Comparison of ENCODE assay signal across 16 cellular contexts in genomic region chr12:25764892-25765291, GRCh38.
DNase-seq lines count a peak whose midpoint lies in the region; ATAC-seq, FAIRE-seq and TF ChIP-seq lines count a peak whose summit lies in the region.
"Had no signal": no experiment of that assay in that cellular context is flagged by ENCODE, and none has a peak within 500 bp of the region (broad histone marks: within the 10 kb centered on the region; RNA-seq: fewer than 3 reads in every experiment).

No MANE protein-coding gene starts in this region.

- in situ Hi-C loops in mammary epithelial cell (cut with MboI; ENCODE audit: low sequenced_read_pairs in 2 of 2), result no loop called here

- DNase-seq in EH (ENCODE audit: low read depth) (peak; percentile 30), RCC 7860 (ENCODE audit: low spot score) (no peak), mammary epithelial cell (peak; percentile 21), sciatic nerve (ENCODE audit: low spot score) (no peak), amniotic stem cell (lab: John Stamatoyannopoulos, UW) (no peak), OCI-LY7 (ENCODE audit: low spot score) (no peak)
- DNase-seq: CD8-positive, alpha-beta memory T cell; NCI-H1436 treated with DMSO at 0.1 percent for 48 hours; NCI-H2081 treated with DMSO at 0.1 percent for 48 hours; NCI-H446; PC-9 had no signal

- H3K27ac ChIP-seq in mammary epithelial cell (ENCODE audit: insufficient read depth, low read depth, low read length) (no peak overlapping the region), OCI-LY7 (ENCODE audit: low read depth, low read length, poor library complexity, severe bottlenecking) (no peak overlapping the region)
- H3K27ac ChIP-seq: BLaER1, PC-9, SK-N-MC had no signal

- FAIRE-seq in RCC 7860 (lab: Jason Lieb, UNC), result peak; percentile 76
- FAIRE-seq: GM18507 had no signal

- H4K20me1 ChIP-seq in mammary epithelial cell (ENCODE audit: insufficient read depth, low read length), result no peaks in the 10 kb centered on the region
- no peaks in the 10 kb centered on the region for H4K20me1 ChIP-seq in OCI-LY7 (ENCODE audit: insufficient read depth, low read length)
- H4K20me1 ChIP-seq: BLaER1 had no signal

- H3K9me3 ChIP-seq in mammary epithelial cell (replicated peaks; ENCODE audit: insufficient read depth, low read length) (no peaks in the 10 kb centered on the region), OCI-LY7 (ENCODE audit: low read length) (no peaks in the 10 kb centered on the region)
- H3K9me3 ChIP-seq: BLaER1 had no signal

- no peaks in the 10 kb centered on the region for H3K36me3 ChIP-seq in mammary epithelial cell (ENCODE audit: insufficient read depth, low read length)
- H3K36me3 ChIP-seq in OCI-LY7 (ENCODE audit: insufficient read depth, low read length), result no peaks in the 10 kb centered on the region
- H3K36me3 ChIP-seq: BLaER1 had no signal

- WGBS in mammary epithelial cell (ENCODE audit: low coverage, missing lambda C conversion rate), result 2% methylated on average over 3 of the region's 3 CpGs

- dilution Hi-C loops in mammary epithelial cell (cut with HindIII; ENCODE audit: low sequenced_read_pairs), result no loop called here

- no peaks in the 10 kb centered on the region for H3K9me2 ChIP-seq in OCI-LY7 (ENCODE audit: insufficient read depth, low read length)

- intact Hi-C loops in mammary epithelial cell (cut with micrococcal nuclease) (no loop called here), sciatic nerve (cut with DNase I) (no loop called here), OCI-LY7 (cut with micrococcal nuclease; ENCODE audit: unreplicated experiment) (no loop called here)

- POLR2A ChIA-PET in OCI-LY7 (lab: Charles Lee), result no interaction called here

- no peaks in the 10 kb centered on the region for H3K79me2 ChIP-seq in mammary epithelial cell (ENCODE audit: insufficient read depth, low read length)
- H3K79me2 ChIP-seq in OCI-LY7 (ENCODE audit: insufficient read depth, low read depth, low read length), result no peaks in the 10 kb centered on the region

- CTCF ChIA-PET in mammary epithelial cell (lab: Charles Lee; ENCODE audit: low non-redundant PET) (no interaction called here), OCI-LY7 (lab: Charles Lee; ENCODE audit: unreplicated experiment) (no interaction called here)

- H2AFZ ChIP-seq in mammary epithelial cell (ENCODE audit: low read depth, low read length), result no peak overlapping the region
- no peak overlapping the region for H2AFZ ChIP-seq in OCI-LY7 (ENCODE audit: low read length)
- H2AFZ ChIP-seq: PC-9 had no signal

- H3K4me3 ChIP-seq in mammary epithelial cell (replicated peaks in 1 of 3; ENCODE audit: insufficient read depth in 1 of 3, low read depth in 2 of 3, low read length in 3 of 3), result no peak overlapping the region
- no peak overlapping the region for H3K4me3 ChIP-seq in OCI-LY7 (ENCODE audit: low read depth, low read length, poor library complexity, severe bottlenecking)
- H3K4me3 ChIP-seq: BLaER1, PC-9, SK-N-MC had no signal

- peaks cover 23% of the 10 kb centered on the region for H3K4me1 ChIP-seq in mammary epithelial cell (ENCODE audit: insufficient read depth, low read length)
- no peaks in the 10 kb centered on the region for H3K4me1 ChIP-seq in OCI-LY7 (ENCODE audit: insufficient read depth, low read length, poor library complexity, severe bottlenecking)
- H3K4me1 ChIP-seq: BLaER1 had no signal

- H3K27me3 ChIP-seq in mammary epithelial cell (ENCODE audit: insufficient read depth, low read length), result no peaks in the 10 kb centered on the region
- H3K27me3 ChIP-seq: BLaER1 had no signal

- no peak overlapping the region for H3K9ac ChIP-seq in mammary epithelial cell (ENCODE audit: insufficient read depth, low read length)
- H3K9ac ChIP-seq: BLaER1 had no signal

- BruUV-seq in mammary epithelial cell (replicated peaks; lab: Mats Ljungman, UMichigan) (no TSS peak), OCI-LY7 (replicated peaks; lab: Mats Ljungman, UMichigan) (no TSS peak)

- ATAC-seq in sciatic nerve, result peak; percentile 57
- no peak for ATAC-seq in GM18517 (IDR thresholded peaks at IDR 0.05; ENCODE audit: unreplicated experiment)
- ATAC-seq: Right ventricle myocardium inferior had no signal

- H3K4me2 ChIP-seq in mammary epithelial cell (ENCODE audit: insufficient read depth, low read depth, low read length) (peak overlapping the region; percentile 9), OCI-LY7 (ENCODE audit: low read length) (no peak overlapping the region)
- H3K4me2 ChIP-seq: BLaER1, PC-9 had no signal

- TF ChIP-seq CTCF in mammary epithelial cell (conservative IDR thresholded peaks at IDR 0.05 in 1 of 2, IDR thresholded peaks at IDR 0.05 in 1 of 2; ENCODE audit: extremely low read depth in 1 of 2, insufficient read depth in 1 of 2, low read depth in 1 of 2, low read length in 2 of 2) (no peak), OCI-LY7 (conservative IDR thresholded peaks at IDR 0.05; ENCODE audit: low read length) (no peak)

Comparison
In these comparisons a context has a peak if more than half of its experiments do, and no peak if none do; other contexts are left out.
1. DNase-seq: peak in EH (single experiment) and mammary epithelial cell (single experiment); none in RCC 7860 (single experiment), sciatic nerve (single experiment), amniotic stem cell (single experiment) and OCI-LY7 (single experiment).